Comparison of ENCODE assay signal across 8 cellular contexts in the genomic region with DNA sequence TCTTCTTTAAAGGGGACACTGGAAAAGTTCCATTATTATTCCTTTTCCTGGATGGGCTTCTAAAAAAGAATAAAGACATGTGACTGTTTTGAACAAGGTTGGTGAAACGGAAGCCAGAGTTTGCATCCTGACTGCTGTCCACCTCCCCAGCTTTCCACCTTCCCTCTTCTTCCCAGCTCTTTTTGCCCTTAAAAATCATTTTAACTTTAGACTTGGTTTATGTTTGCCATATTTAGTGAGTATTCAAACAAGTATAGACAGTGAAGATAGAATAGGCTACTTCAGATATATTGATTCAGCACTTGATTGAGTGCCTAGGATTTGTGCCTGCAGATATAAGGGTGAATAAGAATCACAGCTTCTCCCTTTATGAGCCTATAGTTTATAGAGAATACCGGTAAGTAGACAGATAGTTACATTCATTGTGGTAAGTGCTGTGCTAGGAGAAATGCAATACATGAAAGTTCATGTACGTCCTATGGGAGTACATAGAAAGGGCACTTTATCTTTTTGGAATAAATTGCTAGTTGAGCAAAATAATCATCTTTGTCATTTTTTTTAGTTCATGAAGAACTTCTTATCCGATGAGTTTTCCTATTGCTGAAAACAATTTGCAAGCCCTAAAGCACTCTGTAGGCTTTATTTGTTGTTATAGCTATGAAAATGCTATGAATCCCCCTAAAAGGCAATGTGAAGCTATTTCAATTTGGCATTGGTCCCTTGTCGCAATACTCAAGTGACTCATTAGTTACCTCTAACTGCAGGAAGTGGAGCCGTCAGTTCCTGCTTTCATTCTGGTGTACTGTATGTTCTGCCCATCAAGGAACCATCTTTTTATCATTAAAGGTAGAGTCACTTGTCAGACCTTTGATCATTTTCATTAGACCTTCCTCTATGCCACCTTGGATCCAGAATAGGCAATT. TPM values are rescaled to one million over a fixed set of nuclear protein-coding genes. Genes with fewer than 3 reads are reported as not detected.
DNase-seq lines count a peak whose midpoint lies in the region; ATAC-seq and TF ChIP-seq lines count a peak whose summit lies in the region.

No MANE protein-coding gene starts in this region.

- no peaks in the 10 kb centered on the region for H3K36me3 ChIP-seq in PC-3 (ENCODE audit: low read depth, low read length)
- H3K36me3 ChIP-seq in colonic mucosa = peaks cover 6% of the 10 kb centered on the region
- peaks cover 0 to 19% (median 0%) of the 10 kb centered on the region in 4 donors for H3K36me3 ChIP-seq in sigmoid colon

- DNase-seq in A172 (ENCODE audit: low spot score) (peak; percentile 21), GM13976 (ENCODE audit: low spot score) (peak; percentile 37), PC-3 (peak; percentile 28), colonic mucosa (no peak), T-helper 9 cell (no peak), sigmoid colon (no peak), caudate nucleus (lab: John Stamatoyannopoulos, UW) (no peak)
- DNase-seq in central memory CD4-positive, alpha-beta T cell = no peak

- 64 to 71% methylated on average over 6 of the region's 6 CpGs for WGBS in sigmoid colon, 2 donors

- BruUV-seq in PC-3 (replicated peaks; lab: Mats Ljungman, UMichigan) = no TSS peak

- no peaks in the 10 kb centered on the region for H3K4me1 ChIP-seq in PC-3 (ENCODE audit: insufficient read depth, low read length)
- no peaks in the 10 kb centered on the region for H3K4me1 ChIP-seq in colonic mucosa
- H3K4me1 ChIP-seq in sigmoid colon = no peaks in the 10 kb centered on the region

- no peaks in the 10 kb centered on the region for H3K27me3 ChIP-seq in PC-3 (ENCODE audit: low read length)
- no peaks in the 10 kb centered on the region for H3K27me3 ChIP-seq in colonic mucosa
- no peaks in the 10 kb centered on the region for H3K27me3 ChIP-seq in sigmoid colon

- POLR2A ChIA-PET in PC-3 (lab: Charles Lee; ENCODE audit: unreplicated experiment) = interaction anchor here (0.5 to 0.6 kb wide), 2 partner anchors 9 to 15 kb away, joined by 5 to 14 read pairs; no protein-coding TSS in a partner anchor

- no peaks in the 10 kb centered on the region for H3K9me2 ChIP-seq in PC-3 (replicated peaks; ENCODE audit: low read length)

- TF ChIP-seq CTCF in GM13976 (IDR thresholded peaks at IDR 0.05; ENCODE audit: borderline replicate concordance, control extremely low read depth, extremely low read depth, insufficient read depth, missing control alignments) (peak; percentile 14), PC-3 (conservative IDR thresholded peaks at IDR 0.05; ENCODE audit: low read depth, low read length) (0 out of 2 replicates have a peak, but pooled peaks have one; percentile 30), colonic mucosa (IDR thresholded peaks at IDR 0.05) (no peak), sigmoid colon (IDR thresholded peaks at IDR 0.05) (no peak)

- no peak overlapping the region for H3K4me2 ChIP-seq in PC-3 (ENCODE audit: low read length)

- peak; percentile 39 for ATAC-seq in PC-3

- H3K9me3 ChIP-seq in PC-3 (ENCODE audit: low read length) = no peaks in the 10 kb centered on the region
- H3K9me3 ChIP-seq in colonic mucosa = no peaks in the 10 kb centered on the region
- no peaks in the 10 kb centered on the region for H3K9me3 ChIP-seq in sigmoid colon

- H3K27ac ChIP-seq in PC-3 (ENCODE audit: low read length) (no peak overlapping the region), colonic mucosa (peak overlapping the region; percentile 17), sigmoid colon (no peak overlapping the region), caudate nucleus (ENCODE audit: low read depth, low read length) (no peak overlapping the region)

- H3K4me3 ChIP-seq in PC-3 (ENCODE audit: low read length) (no peak overlapping the region), colonic mucosa (no peak overlapping the region), sigmoid colon (no peak overlapping the region)

- H3K9ac ChIP-seq in PC-3 (ENCODE audit: low read length) (no peak overlapping the region), colonic mucosa (ENCODE audit: low read depth in 2 of 2, low read length in 2 of 2) (no peak overlapping the region)

- in situ Hi-C loops in GM13976 (cut with MboI; ENCODE audit: low sequenced_read_pairs, unreplicated experiment) = no loop called here

- no peaks in the 10 kb centered on the region for H4K20me1 ChIP-seq in PC-3 (ENCODE audit: low read length)

- intact Hi-C loops in PC-3 (cut with micrococcal nuclease) = loop anchor here (1.0 to 2.0 kb wide), 2 partner anchors 10 to 24 kb away; no protein-coding TSS in a partner anchor
- intact Hi-C loops in colonic mucosa (cut with DNase I) = loop anchor here (5.0 kb wide), 1 partner anchor 35 kb away; no protein-coding TSS in a partner anchor
- intact Hi-C loops in sigmoid colon (cut with DNase I) = no loop called here

- TF ChIP-seq POLR2A in sigmoid colon (IDR thresholded peaks at IDR 0.05) = no peak

- TF ChIP-seq EP300 in sigmoid colon (IDR thresholded peaks at IDR 0.05) = no peak

- H3K79me2 ChIP-seq in PC-3 (ENCODE audit: low read length) = no peaks in the 10 kb centered on the region

- CTCF ChIA-PET in PC-3 (lab: Charles Lee) = interaction anchor here (0.5 to 2.4 kb wide), 8 partner anchors 9 to 213 kb away, joined by 3 to 50 read pairs (median 5); no protein-coding TSS in a partner anchor

- H2AFZ ChIP-seq in PC-3 (ENCODE audit: low read length) = no peak overlapping the region

- no peaks in the 10 kb centered on the region for H3F3A ChIP-seq in PC-3 (ENCODE audit: low read length, unreplicated experiment)

RNA-seq across cellular contexts. Expression of a gene that starts 57.2 kb away (rescaled TPM):
- 4.2 and 6.3 TPM in 2 replicates for total RNA-seq in A172 (2014; rRNA removed; shearing (Covaris generic))
- total RNA-seq in PC-3 (2014; rRNA removed) (7.5 and 8.0 TPM in 2 replicates), colonic mucosa (1 to 10 TPM; 1.9 to 4.7 TPM), sigmoid colon (1 to 10 TPM in 2 of 4 donors, under 1 TPM in 2; 0.49 to 4.4 (median 0.90) TPM)
- 1 to 10 TPM in 1 of 3 donors, under 1 TPM in 1, not detected in 1; 0.92 to 1.7 TPM for polyA plus RNA-seq in sigmoid colon

Comparison
In these comparisons a context has a peak if more than half of its experiments do, and no peak if none do; other contexts are left out.
1. DNase-seq: peak in A172 (single experiment), GM13976 (single experiment) and PC-3 (single experiment); none in colonic mucosa (single experiment), T-helper 9 cell (single experiment), central memory CD4-positive, alpha-beta T cell (single experiment), sigmoid colon (single experiment) and caudate nucleus (0 of 61).
2. CTCF ChIP-seq: peak in GM13976 (single experiment) and PC-3 (single experiment); none in colonic mucosa (single experiment) and sigmoid colon (0 of 4).